ENCODE assay signal across 15 cellular contexts in the genomic region with DNA sequence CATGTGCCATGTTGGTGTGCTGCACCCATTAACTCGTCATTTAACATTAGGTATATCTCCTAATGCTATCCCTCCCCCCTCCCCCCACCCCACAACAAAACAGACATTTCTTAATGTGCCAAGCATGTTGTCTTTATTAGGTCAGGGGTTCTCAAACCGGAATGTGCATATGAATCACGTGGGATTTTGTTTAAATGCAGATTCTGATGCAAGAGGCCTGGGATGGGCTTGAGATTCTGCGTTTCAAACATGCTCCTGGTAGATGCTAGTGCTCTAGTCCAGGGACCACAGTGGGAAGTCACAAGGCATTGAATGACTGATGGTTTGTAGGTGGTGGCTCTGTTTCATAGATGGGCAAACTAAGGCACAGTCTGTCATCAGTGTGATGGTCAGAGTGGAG.
DNase-seq lines count a peak whose midpoint lies in the region; ATAC-seq, FAIRE-seq and TF ChIP-seq lines count a peak whose summit lies in the region.
"Had no signal": no experiment of that assay in that cellular context is flagged by ENCODE, and none has a peak within 500 bp of the region (broad histone marks: within the 10 kb centered on the region; RNA-seq: fewer than 3 reads in every experiment).

No MANE protein-coding gene starts in this region.

- peaks cover 58% of the 10 kb centered on the region for H4K20me1 ChIP-seq in astrocyte (ENCODE audit: insufficient read depth, low read length)

- TF ChIP-seq CTCF in astrocyte (IDR thresholded peaks at IDR 0.05; ENCODE audit: insufficient read depth, low read depth, low read length) (no peak), fibroblast of villous mesenchyme (IDR thresholded peaks at IDR 0.05; ENCODE audit: insufficient read depth, low read depth, low read length) (no peak), gastrocnemius medialis (IDR thresholded peaks at IDR 0.05 in 4 of 5, conservative IDR thresholded peaks at IDR 0.05 in 1 of 5) (no peak)

- no peak overlapping the region for H3K9ac ChIP-seq in astrocyte (ENCODE audit: low read length)
- H3K9ac ChIP-seq: BLaER1 had no signal

- peaks cover 5% of the 10 kb centered on the region for H3K36me3 ChIP-seq in astrocyte (ENCODE audit: insufficient read depth, low read length)
- H3K36me3 ChIP-seq in gastrocnemius medialis = peaks cover 0 to 6% of the 10 kb centered on the region in 2 donors

- H3K9me3 ChIP-seq in astrocyte (ENCODE audit: insufficient read depth, low read depth, low read length) (no peaks in the 10 kb centered on the region), gastrocnemius medialis (no peaks in the 10 kb centered on the region)
- H3K9me3 ChIP-seq: BLaER1 had no signal

- H3K4me1 ChIP-seq in astrocyte (ENCODE audit: insufficient read depth, low read length) (no peaks in the 10 kb centered on the region), gastrocnemius medialis (peaks cover 52 to 75% of the 10 kb centered on the region in 2 donors)

- H3K27ac ChIP-seq in astrocyte (ENCODE audit: low read depth, low read length) (no peak overlapping the region), gastrocnemius medialis (peak overlapping the region; percentile 78 to 91 (median 88))
- H3K27ac ChIP-seq: BLaER1 had no signal

- no peak for TF ChIP-seq POLR2A in gastrocnemius medialis (IDR thresholded peaks at IDR 0.05)

- no peak for FAIRE-seq in astrocyte (lab: Jason Lieb, UNC)
- FAIRE-seq: H54 had no signal

- peak; percentile 21 for DNase-seq in HCEC 1CT
- DNase-seq in astrocyte (ENCODE audit: low read depth) = no peak
- DNase-seq in fibroblast of villous mesenchyme (ENCODE audit: low read depth) = peak; percentile 90
- no peak for DNase-seq in gastrocnemius medialis
- no peak for DNase-seq in NCI-H774 (lab: John Stamatoyannopoulos, UW)
- DNase-seq in NCI-H2171 (lab: John Stamatoyannopoulos, UW) = no peak
- no peak for DNase-seq in NCI-H2081 treated with DMSO at 0.1 percent for 48 hours (lab: John Stamatoyannopoulos, UW)
- DNase-seq: NCI-H1417 treated with DMSO at 0.1 percent for 48 hours; NCI-H2029; NCI-H524 treated with DMSO at 0.1 percent for 48 hours; NK-92 treated with Interleukin-12 subunit alpha and Interleukin-12 subunit beta, amount 100 ng/mL, for 24 hours had no signal

- no peak for ATAC-seq in gastrocnemius medialis

- H3K4me2 ChIP-seq in astrocyte (ENCODE audit: low read length) = no peak overlapping the region

- in situ Hi-C loops in gastrocnemius medialis (cut with MboI; ENCODE audit: low sequenced_read_pairs in 4 of 4) = no loop called here

- peak overlapping the region; percentile 27 for H3K4me3 Mint-ChIP-seq in astrocyte (ENCODE audit: unreplicated experiment)
- H3K4me3 Mint-ChIP-seq: CD8-positive, alpha-beta memory T cell; IgD-negative memory B cell had no signal

- peak overlapping the region; percentile 27 for H3K27ac Mint-ChIP-seq in astrocyte (ENCODE audit: unreplicated experiment)
- H3K27ac Mint-ChIP-seq: IgD-negative memory B cell had no signal

- peaks cover 20% of the 10 kb centered on the region for H3K4me1 Mint-ChIP-seq in astrocyte (ENCODE audit: low read depth, unreplicated experiment)

- H3K27me3 ChIP-seq in astrocyte (ENCODE audit: insufficient read depth, low read length) (no peaks in the 10 kb centered on the region), gastrocnemius medialis (no peaks in the 10 kb centered on the region)
- H3K27me3 ChIP-seq: BLaER1 had no signal

- no peaks in the 10 kb centered on the region for H3K9me3 Mint-ChIP-seq in astrocyte (ENCODE audit: unreplicated experiment)
- H3K9me3 Mint-ChIP-seq: CD8-positive, alpha-beta memory T cell; IgD-negative memory B cell had no signal

- peaks cover 32% of the 10 kb centered on the region for H3K36me3 Mint-ChIP-seq in astrocyte (ENCODE audit: low read depth, unreplicated experiment)
- H3K36me3 Mint-ChIP-seq: IgD-negative memory B cell had no signal

- no peaks in the 10 kb centered on the region for H3K79me2 ChIP-seq in astrocyte (ENCODE audit: insufficient read depth, low read length)

- no peaks in the 10 kb centered on the region for H3K27me3 Mint-ChIP-seq in astrocyte (ENCODE audit: low read depth, unreplicated experiment)

- H3K4me3 ChIP-seq in astrocyte (ENCODE audit: insufficient read depth, low read depth, low read length) = no peak overlapping the region
- no peak overlapping the region for H3K4me3 ChIP-seq in fibroblast of villous mesenchyme (ENCODE audit: low read depth, low read length)
- H3K4me3 ChIP-seq in gastrocnemius medialis = no peak overlapping the region
- H3K4me3 ChIP-seq: BLaER1 had no signal

- H2AFZ ChIP-seq in astrocyte (ENCODE audit: low read depth, low read length) = no peak overlapping the region

- intact Hi-C loops in gastrocnemius medialis (cut with DNase I; ENCODE audit: low total_unique reads) = loop anchor here (2.0 to 10.0 kb wide), 4 partner anchors 33 to 221 kb away; no protein-coding TSS in a partner anchor

Comparison
In these comparisons a context has a peak if more than half of its experiments do, and no peak if none do; other contexts are left out.
1. DNase-seq: peak in HCEC 1CT (single experiment) and fibroblast of villous mesenchyme (single experiment); none in astrocyte (single experiment), gastrocnemius medialis (0 of 2), NCI-H774 (single experiment), NCI-H2171 (single experiment) and NCI-H2081 treated with DMSO at 0.1 percent for 48 hours (single experiment).